ENCODE assay signal across 33 cellular contexts in genomic region chr9:132494857-132495256, GRCh38.
"Had no signal": no experiment of that assay in that cellular context is flagged by ENCODE, and none has a peak within 500 bp of the region (broad histone marks: within the 10 kb centered on the region; RNA-seq: fewer than 3 reads in every experiment).

No MANE protein-coding gene starts in this region.

- H3K27ac ChIP-seq: brain microvascular endothelial cell, coronary artery, dorsolateral prefrontal cortex, esophagus muscularis mucosa, foreskin keratinocyte, gastrocnemius medialis, heart left ventricle had no signal

- H3K4me3 Mint-ChIP-seq: activated CD4-positive, alpha-beta memory T cell treated with anti-CD3 and anti-CD28 coated beads for 36 hours; activated CD4-positive, alpha-beta T cell treated with anti-CD3 and anti-CD28 coated beads for 36 hours; activated CD4-positive, alpha-beta T cell treated with anti-CD3 and anti-CD28 coated beads, Interleukin-2, amount 10 ng/mL, durations not matched to agents 24 days and 14 days; activated CD8-positive, alpha-beta memory T cell treated with anti-CD3 and anti-CD28 coated beads, Interleukin-2, amount 10 ng/mL, durations not matched to agents 7 days and 5 days; activated CD8-positive, alpha-beta T cell treated with anti-CD3 and anti-CD28 coated beads, Interleukin-2, amount 10 ng/mL, durations not matched to agents 7 days and 5 days; activated naive CD4-positive, alpha-beta T cell treated with anti-CD3 and anti-CD28 coated beads for 36 hours; activated naive CD4-positive, alpha-beta T cell treated with anti-CD3 and anti-CD28 coated beads, Interleukin-2, amount 50 U/mL, for 24 hours; activated naive CD8-positive, alpha-beta T cell treated with anti-CD3 and anti-CD28 coated beads for 36 hours; activated naive CD8-positive, alpha-beta T cell treated with anti-CD3 and anti-CD28 coated beads, Interleukin-2, amount 50 U/mL, for 24 hours; activated T-helper 1 cell treated with anti-CD3 and anti-CD28 coated beads, Interleukin-12 subunit alpha, Interleukin-12 subunit beta, Interleukin-2, Interleukin-4 antibody, amounts not matched to agents 30 ng/mL and 10 ng/mL and 1 ng/mL, durations not matched to agents 14 hours and 24 hours and 36 hours; central memory CD8-positive, alpha-beta T cell; dendritic cell treated with granulocyte-macrophage colony-stimulating factor and Interleukin-4, amounts not matched to agents 40 ng/mL and 50 ng/mL, for 4 days; endodermal cell had no signal

- DNase-seq: activated CD4-positive, alpha-beta memory T cell treated with anti-CD3 and anti-CD28 coated beads for 36 hours; activated CD4-positive, alpha-beta T cell treated with anti-CD3 and anti-CD28 coated beads for 36 hours; activated CD4-positive, alpha-beta T cell treated with anti-CD3 and anti-CD28 coated beads, Interleukin-2, amount 10 ng/mL, durations not matched to agents 24 days and 14 days; activated CD4-positive, CD25-positive, alpha-beta regulatory T cell; activated CD4-positive, CD25-positive, alpha-beta regulatory T cell treated with anti-CD3 and anti-CD28 coated beads, Interleukin-2, amount 50 U/mL, for 72 hours; activated CD8-positive, alpha-beta memory T cell treated with anti-CD3 and anti-CD28 coated beads, Interleukin-2, amount 10 ng/mL, durations not matched to agents 7 days and 5 days; activated CD8-positive, alpha-beta memory T cell treated with anti-CD3 and anti-CD28 coated beads, Interleukin-2, amount 50 U/mL, for 4 hours; activated CD8-positive, alpha-beta T cell treated with anti-CD3 and anti-CD28 coated beads, Interleukin-2, amount 10 ng/mL, durations not matched to agents 7 days and 5 days; activated effector memory CD4-positive, alpha-beta T cell treated with anti-CD3 and anti-CD28 coated beads, Interleukin-2, amount 50 U/mL, for 16 hours; activated naive CD4-positive, alpha-beta T cell treated with anti-CD3 and anti-CD28 coated beads for 36 hours; activated naive CD8-positive, alpha-beta T cell treated with anti-CD3 and anti-CD28 coated beads for 36 hours; activated naive CD8-positive, alpha-beta T cell treated with anti-CD3 and anti-CD28 coated beads, Interleukin-2, amount 50 U/mL, for 24 hours; activated T-cell treated with anti-CD3 and anti-CD28 coated beads, Interleukin-2, amount 50 U/mL, for 1 hour; activated T-cell treated with anti-CD3 and anti-CD28 coated beads, Interleukin-2, amount 50 U/mL, for 48 hours; amniotic stem cell; anterior cingulate cortex; brain microvascular endothelial cell; dorsolateral prefrontal cortex; effector memory CD4-positive, alpha-beta T cell; endodermal cell; erythroblast; foreskin keratinocyte; gastrocnemius medialis; glutamatergic neuron; heart left ventricle; T-helper 2 cell had no signal

- H3K9me3 Mint-ChIP-seq: activated CD4-positive, alpha-beta memory T cell treated with anti-CD3 and anti-CD28 coated beads for 36 hours; activated CD4-positive, alpha-beta T cell treated with anti-CD3 and anti-CD28 coated beads, Interleukin-2, amount 10 ng/mL, durations not matched to agents 24 days and 14 days; activated naive CD4-positive, alpha-beta T cell treated with anti-CD3 and anti-CD28 coated beads for 36 hours; activated naive CD4-positive, alpha-beta T cell treated with anti-CD3 and anti-CD28 coated beads, Interleukin-2, amount 50 U/mL, for 24 hours; activated naive CD8-positive, alpha-beta T cell treated with anti-CD3 and anti-CD28 coated beads for 36 hours; activated naive CD8-positive, alpha-beta T cell treated with anti-CD3 and anti-CD28 coated beads, Interleukin-2, amount 50 U/mL, for 24 hours; activated T-helper 1 cell treated with anti-CD3 and anti-CD28 coated beads, Interleukin-12 subunit alpha, Interleukin-12 subunit beta, Interleukin-2, Interleukin-4 antibody, amounts not matched to agents 30 ng/mL and 10 ng/mL and 1 ng/mL, durations not matched to agents 14 hours and 24 hours and 36 hours; activated T-helper 2 cell treated with anti-CD3 and anti-CD28 coated beads, Interferon-gamma antibody, Interleukin-2, Interleukin-4, amounts not matched to agents 10 μg/mL and 5 μg/mL and 100 μg/mL, durations not matched to agents 14 hours and 24 hours and 36 hours; central memory CD8-positive, alpha-beta T cell; dendritic cell treated with granulocyte-macrophage colony-stimulating factor and Interleukin-4, amounts not matched to agents 40 ng/mL and 50 ng/mL, for 4 days had no signal

- H3K4me1 ChIP-seq: esophagus muscularis mucosa, foreskin keratinocyte, gastrocnemius medialis, heart left ventricle had no signal

- H3K27me3 ChIP-seq: brain microvascular endothelial cell had no signal

- H3K4me3 ChIP-seq: coronary artery, dorsolateral prefrontal cortex, esophagus muscularis mucosa, gastrocnemius medialis, heart left ventricle had no signal

- H3K4me1 Mint-ChIP-seq: activated CD4-positive, alpha-beta T cell treated with anti-CD3 and anti-CD28 coated beads for 36 hours; activated CD4-positive, alpha-beta T cell treated with anti-CD3 and anti-CD28 coated beads, Interleukin-2, amount 10 ng/mL, durations not matched to agents 24 days and 14 days; activated CD8-positive, alpha-beta memory T cell treated with anti-CD3 and anti-CD28 coated beads, Interleukin-2, amount 10 ng/mL, durations not matched to agents 7 days and 5 days; activated naive CD4-positive, alpha-beta T cell treated with anti-CD3 and anti-CD28 coated beads, Interleukin-2, amount 50 U/mL, for 24 hours; activated naive CD8-positive, alpha-beta T cell treated with anti-CD3 and anti-CD28 coated beads, Interleukin-2, amount 50 U/mL, for 24 hours; endodermal cell had no signal

- H3K36me3 ChIP-seq: brain microvascular endothelial cell, esophagus muscularis mucosa, gastrocnemius medialis, heart left ventricle had no signal

- H3K27ac Mint-ChIP-seq: activated CD4-positive, alpha-beta memory T cell treated with anti-CD3 and anti-CD28 coated beads for 36 hours; activated CD4-positive, alpha-beta T cell treated with anti-CD3 and anti-CD28 coated beads for 36 hours; activated CD4-positive, alpha-beta T cell treated with anti-CD3 and anti-CD28 coated beads, Interleukin-2, amount 10 ng/mL, durations not matched to agents 24 days and 14 days; activated CD8-positive, alpha-beta memory T cell treated with anti-CD3 and anti-CD28 coated beads, Interleukin-2, amount 10 ng/mL, durations not matched to agents 7 days and 5 days; activated CD8-positive, alpha-beta T cell treated with anti-CD3 and anti-CD28 coated beads, Interleukin-2, amount 10 ng/mL, durations not matched to agents 7 days and 5 days; activated naive CD4-positive, alpha-beta T cell treated with anti-CD3 and anti-CD28 coated beads for 36 hours; activated naive CD4-positive, alpha-beta T cell treated with anti-CD3 and anti-CD28 coated beads, Interleukin-2, amount 50 U/mL, for 24 hours; activated naive CD8-positive, alpha-beta T cell treated with anti-CD3 and anti-CD28 coated beads for 36 hours; activated naive CD8-positive, alpha-beta T cell treated with anti-CD3 and anti-CD28 coated beads, Interleukin-2, amount 50 U/mL, for 24 hours; activated T-helper 1 cell treated with anti-CD3 and anti-CD28 coated beads, Interleukin-12 subunit alpha, Interleukin-12 subunit beta, Interleukin-2, Interleukin-4 antibody, amounts not matched to agents 30 ng/mL and 10 ng/mL and 1 ng/mL, durations not matched to agents 14 hours and 24 hours and 36 hours; activated T-helper 2 cell treated with anti-CD3 and anti-CD28 coated beads, Interferon-gamma antibody, Interleukin-2, Interleukin-4, amounts not matched to agents 10 μg/mL and 5 μg/mL and 100 μg/mL, durations not matched to agents 14 hours and 24 hours and 36 hours; dendritic cell treated with granulocyte-macrophage colony-stimulating factor and Interleukin-4, amounts not matched to agents 40 ng/mL and 50 ng/mL, for 4 days; endodermal cell had no signal

- H3K36me3 Mint-ChIP-seq: activated CD4-positive, alpha-beta memory T cell treated with anti-CD3 and anti-CD28 coated beads for 36 hours; activated CD8-positive, alpha-beta memory T cell treated with anti-CD3 and anti-CD28 coated beads, Interleukin-2, amount 10 ng/mL, durations not matched to agents 7 days and 5 days; activated naive CD4-positive, alpha-beta T cell treated with anti-CD3 and anti-CD28 coated beads, Interleukin-2, amount 50 U/mL, for 24 hours; activated naive CD8-positive, alpha-beta T cell treated with anti-CD3 and anti-CD28 coated beads for 36 hours had no signal

- H3K9me3 ChIP-seq: gastrocnemius medialis had no signal

- ATAC-seq: activated CD4-positive, alpha-beta T cell treated with anti-CD3 and anti-CD28 coated beads for 36 hours; activated CD8-positive, alpha-beta memory T cell treated with anti-CD3 and anti-CD28 coated beads, Interleukin-2, amount 10 ng/mL, durations not matched to agents 7 days and 5 days; activated CD8-positive, alpha-beta T cell treated with anti-CD3 and anti-CD28 coated beads, Interleukin-2, amount 10 ng/mL, durations not matched to agents 7 days and 5 days; activated naive CD8-positive, alpha-beta T cell treated with anti-CD3 and anti-CD28 coated beads, Interleukin-2, amount 50 U/mL, for 24 hours; foreskin keratinocyte; gastrocnemius medialis; heart left ventricle had no signal
